ENCODE assay signal across 8 cellular contexts in the genomic region with DNA sequence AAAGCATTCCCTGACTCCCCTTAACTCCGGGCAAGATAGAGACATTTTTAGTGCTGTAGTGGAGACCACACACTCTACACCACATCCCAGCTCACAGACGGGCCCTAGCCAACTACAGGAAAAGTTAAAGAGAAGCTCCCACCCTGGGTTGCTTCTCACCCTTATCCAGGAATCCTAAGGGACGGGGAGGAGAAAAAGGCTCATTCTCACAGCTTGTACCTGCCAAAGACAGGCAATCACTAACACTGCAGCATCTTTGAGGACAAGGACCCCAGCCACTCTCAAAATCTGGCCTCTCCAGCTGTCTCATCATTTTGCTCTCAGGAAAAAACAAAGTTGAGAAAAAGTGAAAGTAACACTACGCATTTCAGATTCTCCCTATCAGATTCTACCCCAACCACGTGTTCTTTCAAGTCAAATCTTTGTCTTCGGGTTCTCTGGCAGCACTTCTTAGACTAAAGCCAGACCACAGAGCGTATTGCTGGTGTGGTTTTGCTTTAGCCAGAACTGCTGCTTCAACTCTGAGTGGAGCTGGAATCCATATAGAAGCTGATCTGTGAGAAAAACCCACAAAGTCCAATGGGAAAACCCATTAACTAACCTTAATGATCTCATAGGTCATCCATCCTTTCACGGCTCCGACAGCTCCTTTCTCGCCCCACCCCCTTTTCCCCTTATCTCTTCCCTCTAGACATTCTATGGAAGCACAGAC.
DNase-seq lines count a peak whose midpoint lies in the region; ATAC-seq and TF ChIP-seq lines count a peak whose summit lies in the region.

No MANE protein-coding gene starts in this region.

- ATAC-seq in HG03378 (IDR thresholded peaks at IDR 0.05; ENCODE audit: unreplicated experiment) (peak; percentile 57), foreskin keratinocyte (no peak), HG03045 (IDR thresholded peaks at IDR 0.05; ENCODE audit: unreplicated experiment) (no peak)
- peak; percentile 85 for ATAC-seq in activated CD8-positive, alpha-beta T cell treated with anti-CD3 and anti-CD28 coated beads, Interleukin-2, amount 10 ng/mL, durations not matched to agents 7 days and 5 days

- no peaks in the 10 kb centered on the region for H3K27me3 Mint-ChIP-seq in activated CD8-positive, alpha-beta T cell treated with anti-CD3 and anti-CD28 coated beads, Interleukin-2, amount 10 ng/mL, durations not matched to agents 7 days and 5 days (ENCODE audit: low read depth)

- peaks cover 3% of the 10 kb centered on the region for H3K4me1 ChIP-seq in cardiac muscle cell (ENCODE audit: low read depth)
- H3K4me1 ChIP-seq in foreskin keratinocyte, result peaks cover 31% of the 10 kb centered on the region
- H3K4me1 ChIP-seq in HAP-1, result peaks cover 38% of the 10 kb centered on the region

- intact Hi-C loops in cardiac septum (cut with DNase I), result loop anchor here (10.0 kb wide), 1 partner anchor 568 kb away; no protein-coding TSS in a partner anchor

- DNase-seq in cardiac muscle cell (ENCODE audit: low read depth in 1 of 2, low spot score in 1 of 2) (peak; percentile 40 to 90), cardiac septum (ENCODE audit: low spot score) (no peak), foreskin keratinocyte (peak in 1 of 2 donors; percentile 31), HAP-1 (ENCODE audit: low spot score in 2 of 2) (no peak)
- peak; percentile 68 for DNase-seq in activated CD8-positive, alpha-beta T cell treated with anti-CD3 and anti-CD28 coated beads, Interleukin-2, amount 10 ng/mL, durations not matched to agents 7 days and 5 days
- DNase-seq in stimulated activated CD4-positive, alpha-beta T cell treated with anti-CD3 and anti-CD28 coated beads, Interleukin-4, amount 100 ng/mL, for 24 hours, result peak; percentile 62

- no peaks in the 10 kb centered on the region for H3K36me3 ChIP-seq in cardiac muscle cell
- peaks cover 7% of the 10 kb centered on the region; the same call in 1 of the 2 replicates for H3K36me3 ChIP-seq in HAP-1 (replicated peaks)

- H3K27ac Mint-ChIP-seq in activated CD8-positive, alpha-beta T cell treated with anti-CD3 and anti-CD28 coated beads, Interleukin-2, amount 10 ng/mL, durations not matched to agents 7 days and 5 days, result peak overlapping the region; percentile 92

- H3K4me1 Mint-ChIP-seq in activated CD8-positive, alpha-beta T cell treated with anti-CD3 and anti-CD28 coated beads, Interleukin-2, amount 10 ng/mL, durations not matched to agents 7 days and 5 days (ENCODE audit: low read depth), result peaks cover 78% of the 10 kb centered on the region

- peaks cover 18% of the 10 kb centered on the region for H3K36me3 Mint-ChIP-seq in activated CD8-positive, alpha-beta T cell treated with anti-CD3 and anti-CD28 coated beads, Interleukin-2, amount 10 ng/mL, durations not matched to agents 7 days and 5 days (ENCODE audit: low read depth)

- peak overlapping the region; percentile 78 for H3K27ac ChIP-seq in cardiac muscle cell
- peak overlapping the region; percentile 80 for H3K27ac ChIP-seq in foreskin keratinocyte

- in situ Hi-C loops in HAP-1 (cut with MboI; ENCODE audit: low sequenced_read_pairs), result no loop called here

- CTCF ChIA-PET in activated CD8-positive, alpha-beta T cell treated with anti-CD3 and anti-CD28 coated beads, Interleukin-2, amount 10 ng/mL, durations not matched to agents 7 days and 5 days (lab: Charles Lee), result interaction anchor here (0.9 to 2.8 kb wide), 6 partner anchors 17 to 570 kb away, joined by 3 to 12 read pairs (median 9); no protein-coding TSS in a partner anchor

- no peak overlapping the region for H3K4me3 ChIP-seq in cardiac muscle cell
- H3K4me3 ChIP-seq in HAP-1, result no peak overlapping the region

- TF ChIP-seq CTCF in cardiac muscle cell (IDR thresholded peaks at IDR 0.05; ENCODE audit: low read depth, low read length) (no peak), foreskin keratinocyte (conservative IDR thresholded peaks at IDR 0.05) (no peak)

- no peaks in the 10 kb centered on the region for H3K27me3 ChIP-seq in cardiac muscle cell
- no peaks in the 10 kb centered on the region for H3K27me3 ChIP-seq in foreskin keratinocyte
- no peaks in the 10 kb centered on the region for H3K27me3 ChIP-seq in HAP-1 (ENCODE audit: low read depth)

- no peaks in the 10 kb centered on the region for H3K9me3 Mint-ChIP-seq in activated CD8-positive, alpha-beta T cell treated with anti-CD3 and anti-CD28 coated beads, Interleukin-2, amount 10 ng/mL, durations not matched to agents 7 days and 5 days (ENCODE audit: insufficient read depth)

- POLR2A ChIA-PET in activated CD8-positive, alpha-beta T cell treated with anti-CD3 and anti-CD28 coated beads, Interleukin-2, amount 10 ng/mL, durations not matched to agents 7 days and 5 days (lab: Charles Lee), result interaction anchor here (0.8 to 4.1 kb wide), 8 partner anchors 34 to 53 kb away, joined by 3 to 27 read pairs (median 8); no protein-coding TSS in a partner anchor

- H3K4me3 Mint-ChIP-seq in activated CD8-positive, alpha-beta T cell treated with anti-CD3 and anti-CD28 coated beads, Interleukin-2, amount 10 ng/mL, durations not matched to agents 7 days and 5 days, result peak overlapping the region; percentile 74

- no peaks in the 10 kb centered on the region for H3K9me3 ChIP-seq in cardiac muscle cell (ENCODE audit: low read depth)
- H3K9me3 ChIP-seq in HAP-1, result no peaks in the 10 kb centered on the region

Comparison
In these comparisons a context has a peak if more than half of its experiments do, and no peak if none do; other contexts are left out.
1. DNase-seq: peak in cardiac muscle cell (2 of 2), activated CD8-positive, alpha-beta T cell treated with anti-CD3 and anti-CD28 coated beads, Interleukin-2, amount 10 ng/mL, durations not matched to agents 7 days and 5 days (single experiment) and stimulated activated CD4-positive, alpha-beta T cell treated with anti-CD3 and anti-CD28 coated beads, Interleukin-4, amount 100 ng/mL, for 24 hours (single experiment); none in cardiac septum (single experiment) and HAP-1 (0 of 2).
2. ATAC-seq: peak in HG03378 (single experiment) and activated CD8-positive, alpha-beta T cell treated with anti-CD3 and anti-CD28 coated beads, Interleukin-2, amount 10 ng/mL, durations not matched to agents 7 days and 5 days (single experiment); none in foreskin keratinocyte (single experiment) and HG03045 (single experiment).